In genomic region chr11:47863189-47863892, GRCh38 we compare ENCODE assay signal across 9 cellular contexts. TPM values are rescaled to one million over a fixed set of nuclear protein-coding genes. Genes with fewer than 3 reads are reported as not detected.
DNase-seq lines count a peak whose midpoint lies in the region; ATAC-seq, FAIRE-seq and TF ChIP-seq lines count a peak whose summit lies in the region.
"Had no signal": no experiment of that assay in that cellular context is flagged by ENCODE, and none has a peak within 500 bp of the region (broad histone marks: within the 10 kb centered on the region; RNA-seq: fewer than 3 reads in every experiment).

No MANE protein-coding gene starts in this region.

- peak overlapping the region; percentile 52 for H3K27ac ChIP-seq in left ventricle myocardium inferior (replicated peaks)
- H3K27ac ChIP-seq: parathyroid adenoma had no signal

- H3K9me3 Mint-ChIP-seq in progenitor cell of endocrine pancreas (ENCODE audit: low read depth) = no peaks in the 10 kb centered on the region

- H3K4me3 ChIP-seq in left ventricle myocardium inferior = no peak overlapping the region

- TF ChIP-seq CTCF in left ventricle myocardium inferior (IDR thresholded peaks at IDR 0.05; ENCODE audit: borderline replicate concordance) (no peak), progenitor cell of endocrine pancreas (IDR thresholded peaks at IDR 0.05; ENCODE audit: unreplicated experiment) (no peak)

- no peaks in the 10 kb centered on the region for H3K36me3 ChIP-seq in left ventricle myocardium inferior

- ATAC-seq in HG02642 (IDR thresholded peaks at IDR 0.05; ENCODE audit: poor library complexity, unreplicated experiment) (peak; percentile 73), GM19035 (IDR thresholded peaks at IDR 0.05; ENCODE audit: unreplicated experiment) (no peak)

- TF ChIP-seq POLR2A in GM12891 (IDR thresholded peaks at IDR 0.05; ENCODE audit: low read depth, low read length) = no peak

- no peaks in the 10 kb centered on the region for H3K27me3 Mint-ChIP-seq in progenitor cell of endocrine pancreas

- peak; percentile 84 for FAIRE-seq in GM12891 (lab: Jason Lieb, UNC)

- H3K4me1 Mint-ChIP-seq in progenitor cell of endocrine pancreas (ENCODE audit: low read depth) = peaks cover 4% of the 10 kb centered on the region

- H3K4me3 Mint-ChIP-seq in progenitor cell of endocrine pancreas (ENCODE audit: low read depth) = no peak overlapping the region

- no peaks in the 10 kb centered on the region for H3K36me3 Mint-ChIP-seq in progenitor cell of endocrine pancreas (ENCODE audit: insufficient read depth)

- H3K9me3 ChIP-seq in left ventricle myocardium inferior (replicated peaks) = no peaks in the 10 kb centered on the region

- no peak overlapping the region for H3K27ac Mint-ChIP-seq in progenitor cell of endocrine pancreas

- intact Hi-C loops in left ventricle myocardium inferior (cut with micrococcal nuclease) = no loop called here

- H3K4me1 ChIP-seq in left ventricle myocardium inferior = peaks cover 7% of the 10 kb centered on the region
- H3K4me1 ChIP-seq: parathyroid adenoma had no signal

- H3K27me3 ChIP-seq in left ventricle myocardium inferior (ENCODE audit: low read depth) = no peaks in the 10 kb centered on the region

- DNase-seq in GM12891 (ENCODE audit: insufficient read length, low spot score) = no peak
- peak; percentile 11 for DNase-seq in RPMI8226
- no peak for DNase-seq in left ventricle myocardium inferior
- no peak for DNase-seq in kidney tubule cell (ENCODE audit: low spot score)
- DNase-seq in progenitor cell of endocrine pancreas (ENCODE audit: low spot score, unreplicated experiment) = no peak
- no peak for DNase-seq in NCI-H128 (lab: John Stamatoyannopoulos, UW; ENCODE audit: unreplicated experiment)

TF ChIP-seq in GM12891, 5 proteins besides CTCF, POLR2A, EP300 and RAD21:
- TF ChIP-seq SPI1 (IDR thresholded peaks at IDR 0.05; ENCODE audit: low read depth, low read length) (peak; percentile 55; the same call in 1 of the 2 replicates), POU2F2 (IDR thresholded peaks at IDR 0.05; ENCODE audit: low read depth, low read length) (no peak), TAF1 (IDR thresholded peaks at IDR 0.05; ENCODE audit: low read depth, low read length) (no peak), POLR2AphosphoS5 (IDR thresholded peaks at IDR 0.05; ENCODE audit: low read depth, low read length) (no peak), PAX5 (IDR thresholded peaks at IDR 0.05; ENCODE audit: insufficient read depth, low read length, severe bottlenecking) (no peak)
TF ChIP-seq in GM12891: peak in this region for 1.

RNA-seq across cellular contexts. Expression of gene NUP160, which starts 15.2 kb away (rescaled TPM):
- polyA plus RNA-seq in GM12891 (2012; ENCODE audit: low read depth, missing spikeins) = 23.5 TPM
- 12.8 TPM for total RNA-seq in left ventricle myocardium inferior
- 80.7 and 82.7 TPM in 2 replicates for total RNA-seq in progenitor cell of endocrine pancreas
